In the genomic region with DNA sequence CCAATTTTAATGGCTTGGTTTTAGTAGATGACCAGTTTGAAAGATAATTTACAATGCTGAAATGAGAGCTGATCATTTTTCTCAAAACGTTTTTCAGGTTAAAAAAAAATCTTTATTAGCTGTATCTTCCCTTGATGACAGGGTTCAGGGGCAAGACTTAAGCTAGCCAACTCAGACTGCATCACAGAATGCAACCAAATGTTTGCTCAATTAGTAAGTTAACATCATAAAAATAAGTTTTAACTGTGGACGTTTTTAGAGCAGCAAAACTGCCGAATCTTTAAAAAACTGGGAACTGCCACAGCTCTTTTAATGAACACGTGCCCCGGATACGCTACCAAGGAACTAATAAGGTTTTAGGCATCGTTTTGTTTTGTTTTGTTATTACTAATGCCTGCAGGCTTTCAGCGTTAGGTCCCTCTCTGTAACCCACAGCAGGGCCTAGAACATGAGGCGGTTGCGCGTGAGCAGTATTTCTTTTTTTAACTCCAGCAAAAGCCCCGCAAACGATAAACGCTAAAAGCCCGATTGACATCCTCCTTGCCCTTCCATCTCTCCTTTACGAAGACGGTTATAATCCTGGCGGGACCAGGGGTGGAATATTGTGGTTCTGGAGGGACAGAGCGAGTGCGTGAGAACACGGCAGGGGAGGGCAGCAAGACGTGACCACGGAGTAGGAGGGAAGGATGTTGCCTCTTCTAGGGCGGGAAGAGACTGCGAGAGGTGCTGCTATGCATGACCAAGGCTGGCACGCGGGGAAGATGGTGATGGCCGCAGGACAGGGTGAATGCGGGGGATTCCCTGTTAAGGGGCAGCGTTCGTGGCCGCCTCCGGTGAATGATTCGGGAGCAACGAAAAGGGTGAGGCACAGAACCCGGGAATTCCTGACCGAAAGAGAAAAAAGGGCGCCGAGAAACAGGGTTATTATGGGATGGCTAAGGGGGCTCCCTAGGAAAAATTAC, we compare ENCODE assay signal across 8 cellular contexts. TPM values are rescaled to one million over a fixed set of nuclear protein-coding genes. Genes with fewer than 3 reads are reported as not detected.
A peak's percentile ranks its signal among the peaks of the same experiment; 100 is the strongest.
DNase-seq lines count a peak whose midpoint lies in the region; ATAC-seq lines count a peak whose summit lies in the region.

No MANE protein-coding gene starts in this region.

- peak overlapping the region; percentile 97 for H3K4me3 Mint-ChIP-seq in stimulated activated memory B cell treated with anti-CD40 and anti-IgM and Interleukin-4, amounts not matched to agents 10 μg/mL and 1 μg/mL and 100 μg/mL, for 72 hours

- no peaks in the 10 kb centered on the region for H3K9me3 ChIP-seq in muscle layer of duodenum (ENCODE audit: control insufficient read depth in 1 of 2, low read length in 2 of 2)

- H3K9me3 Mint-ChIP-seq in stimulated activated memory B cell treated with anti-CD40 and anti-IgM and Interleukin-4, amounts not matched to agents 10 μg/mL and 1 μg/mL and 100 μg/mL, for 72 hours: no peaks in the 10 kb centered on the region

- H3K27ac Mint-ChIP-seq in stimulated activated memory B cell treated with anti-CD40 and anti-IgM and Interleukin-4, amounts not matched to agents 10 μg/mL and 1 μg/mL and 100 μg/mL, for 72 hours: peak overlapping the region; percentile 99

- H3K4me3 ChIP-seq in muscle layer of duodenum (ENCODE audit: low read depth in 1 of 2, low read length in 2 of 2): peak overlapping the region; percentile 91

- peaks cover 9 to 11% of the 10 kb centered on the region in 2 donors for H3K4me1 ChIP-seq in muscle layer of duodenum (ENCODE audit: control insufficient read depth in 1 of 2, insufficient read depth in 2 of 2, low read length in 2 of 2)

- H3K27ac ChIP-seq in epithelial cell of prostate (peak overlapping the region; percentile 86), muscle layer of duodenum (ENCODE audit: low read length) (peak overlapping the region; percentile 97)

- H3K27me3 ChIP-seq in muscle layer of duodenum (ENCODE audit: low read depth, low read length): no peaks in the 10 kb centered on the region

- ATAC-seq in HG03175 (IDR thresholded peaks at IDR 0.05; ENCODE audit: unreplicated experiment) (peak; percentile 27), HG03045 (IDR thresholded peaks at IDR 0.05; ENCODE audit: unreplicated experiment) (no peak)
- ATAC-seq in stimulated activated memory B cell treated with anti-CD40 and anti-IgM and Interleukin-4, amounts not matched to agents 10 μg/mL and 1 μg/mL and 100 μg/mL, for 72 hours: peak; percentile 67

- no peaks in the 10 kb centered on the region for H3K27me3 Mint-ChIP-seq in stimulated activated memory B cell treated with anti-CD40 and anti-IgM and Interleukin-4, amounts not matched to agents 10 μg/mL and 1 μg/mL and 100 μg/mL, for 72 hours

- peaks cover 10 to 23% of the 10 kb centered on the region in 2 donors for H3K36me3 ChIP-seq in muscle layer of duodenum (ENCODE audit: control insufficient read depth in 1 of 2, insufficient read depth in 2 of 2, low read length in 2 of 2)

- DNase-seq in Daoy (ENCODE audit: low read depth) (peak; percentile 80), NOMO-1 treated with dmso at 0.1 percent for 144 hours (lab: John Stamatoyannopoulos, UW; ENCODE audit: unreplicated experiment) (peak; percentile 18), activated T-cell treated with anti-CD3 and anti-CD28 coated beads for 48 hours (ENCODE audit: low read depth) (peak; percentile 41), epithelial cell of prostate (ENCODE audit: low read depth, low spot score) (no peak)

- H3K36me3 Mint-ChIP-seq in stimulated activated memory B cell treated with anti-CD40 and anti-IgM and Interleukin-4, amounts not matched to agents 10 μg/mL and 1 μg/mL and 100 μg/mL, for 72 hours: peaks cover 17% of the 10 kb centered on the region

- H3K4me1 Mint-ChIP-seq in stimulated activated memory B cell treated with anti-CD40 and anti-IgM and Interleukin-4, amounts not matched to agents 10 μg/mL and 1 μg/mL and 100 μg/mL, for 72 hours: peaks cover 29% of the 10 kb centered on the region

RNA-seq across cellular contexts. Expression of a gene that starts 0.7 kb away (rescaled TPM):
- total RNA-seq in Daoy (2014; rRNA removed; shearing (Covaris generic)): 196 and 201 TPM in 2 replicates
